In the genomic region with DNA sequence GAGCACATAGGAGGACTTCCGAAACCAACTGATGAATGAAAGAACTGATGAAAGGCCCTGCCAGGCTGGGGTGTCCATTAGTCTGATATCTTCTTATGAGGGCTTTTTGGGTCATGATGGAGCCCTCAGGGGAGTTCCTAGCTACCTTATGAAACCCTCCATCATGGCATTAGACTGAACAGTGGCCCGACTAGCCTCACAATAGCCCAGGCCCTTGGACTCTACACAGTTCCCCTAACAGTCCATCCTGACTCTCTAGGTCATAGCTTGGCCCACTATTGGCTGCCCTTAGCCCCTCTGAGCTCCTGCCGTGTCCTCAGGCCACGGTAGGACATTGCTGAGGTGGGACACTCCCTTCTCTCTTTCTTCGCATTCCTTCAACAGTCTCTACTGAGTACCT, we compare ENCODE assay signal across 35 cellular contexts.
A peak's percentile ranks its signal among the peaks of the same experiment; 100 is the strongest.
DNase-seq lines count a peak whose midpoint lies in the region; ATAC-seq and TF ChIP-seq lines count a peak whose summit lies in the region.
"Had no signal": no experiment of that assay in that cellular context is flagged by ENCODE, and none has a peak within 500 bp of the region (broad histone marks: within the 10 kb centered on the region; RNA-seq: fewer than 3 reads in every experiment).

No MANE protein-coding gene starts in this region.

- no peak for TF ChIP-seq POLR2A in esophagus muscularis mucosa (IDR thresholded peaks at IDR 0.05; ENCODE audit: low read depth)

- TF ChIP-seq CTCF in natural killer cell (IDR thresholded peaks at IDR 0.05), result no peak
- no peak for TF ChIP-seq CTCF in esophagus muscularis mucosa (IDR thresholded peaks at IDR 0.05)
- no peak for TF ChIP-seq CTCF in osteoblast (IDR thresholded peaks at IDR 0.05; ENCODE audit: extremely low read depth, low read depth, low read length)
- no peak for TF ChIP-seq CTCF in smooth muscle cell (IDR thresholded peaks at IDR 0.05; ENCODE audit: borderline replicate concordance, insufficient read depth, poor library complexity, severe bottlenecking)

- peaks cover 8% of the 10 kb centered on the region for H3K9me3 Mint-ChIP-seq in natural killer cell treated with Interleukin-12 subunit alpha and Interleukin-12 subunit beta and Interleukin-15 and Interleukin-18, amount 100 ng/mL, for 72 hours
- peaks cover 2 to 4% of the 10 kb centered on the region in 2 donors for H3K9me3 Mint-ChIP-seq in natural killer cell

- H2AFZ ChIP-seq in osteoblast (ENCODE audit: low read length) (no peak overlapping the region), smooth muscle cell (ENCODE audit: low read depth) (no peak overlapping the region)

- intact Hi-C loops in natural killer cell (cut with micrococcal nuclease), result no loop called here
- intact Hi-C loops in esophagus muscularis mucosa (cut with DNase I), result no loop called here

- DNase-seq in NCI-H345 treated with DMSO at 0.1 percent for 48 hours (lab: John Stamatoyannopoulos, UW; ENCODE audit: unreplicated experiment) (peak; percentile 12), NCI-H345 (lab: John Stamatoyannopoulos, UW) (no peak), natural killer cell (no peak), esophagus muscularis mucosa (ENCODE audit: extremely low spot score) (peak; percentile 53), osteoblast (ENCODE audit: insufficient read length, low spot score, missing footprints) (peak; percentile 13), smooth muscle cell (lab: John Stamatoyannopoulos, UW; ENCODE audit: unreplicated experiment) (no peak)
- no peak for DNase-seq in natural killer cell treated with Interleukin-12 subunit alpha and Interleukin-12 subunit beta and Interleukin-15 and Interleukin-18, amount 100 ng/mL, for 72 hours (ENCODE audit: low spot score)
- DNase-seq: 8988T; ACHN; AML-193; BE2C; C1 segment of cervical spinal cord; Caco-2; Calu3; CD4-positive, alpha-beta memory T cell; CD4-positive, alpha-beta T cell; CD4-positive, CD25-positive, alpha-beta regulatory T cell; CD8-positive, alpha-beta memory T cell; CD8-positive, alpha-beta T cell; COR-L47; DMS 273 treated with DMSO at 0.1 percent for 48 hours; DMS153; DMS53; DMS79; DMS79 treated with DMSO at 0.1 percent for 48 hours; DND-41; EL had no signal

- 95% methylated on average over 5 of the region's 5 CpGs for WGBS in esophagus muscularis mucosa
- WGBS in smooth muscle cell (ENCODE audit: low lambda C conversion rate), result 89% methylated on average over 5 of the region's 5 CpGs

- H3K4me2 ChIP-seq in osteoblast (ENCODE audit: insufficient read depth, low read length) (no peak overlapping the region), smooth muscle cell (no peak overlapping the region)
- H3K4me2 ChIP-seq: A549; BLaER1; BLaER1 treated with 17β-estradiol and CSF1 and Interleukin-3, amounts not matched to agents 10 nM and 100 nM had no signal

- H3K4me3 Mint-ChIP-seq in natural killer cell treated with Interleukin-12 subunit alpha and Interleukin-12 subunit beta and Interleukin-15 and Interleukin-18, amount 100 ng/mL, for 72 hours, result no peak overlapping the region
- H3K4me3 Mint-ChIP-seq in natural killer cell, result no peak overlapping the region
- H3K4me3 Mint-ChIP-seq: B cell; CD14-positive monocyte; CD4-positive, alpha-beta memory T cell; CD4-positive, alpha-beta T cell; CD4-positive, CD25-positive, alpha-beta regulatory T cell; CD8-positive, alpha-beta memory T cell; CD8-positive, alpha-beta T cell had no signal

- no peaks in the 10 kb centered on the region for H3K79me2 ChIP-seq in osteoblast (ENCODE audit: insufficient read depth, low read length)
- H3K79me2 ChIP-seq in smooth muscle cell (ENCODE audit: low read depth), result no peaks in the 10 kb centered on the region

- H3K27ac ChIP-seq in esophagus muscularis mucosa (replicated peaks in 1 of 4) (no peak overlapping the region), osteoblast (ENCODE audit: low read depth, low read length) (no peak overlapping the region), smooth muscle cell (ENCODE audit: low read depth) (no peak overlapping the region)
- H3K27ac ChIP-seq: 22Rv1; A549; BLaER1; BLaER1 treated with 17β-estradiol and CSF1 and Interleukin-3, amounts not matched to agents 10 nM and 100 nM; C4-2B had no signal

- H3K27ac Mint-ChIP-seq in natural killer cell treated with Interleukin-12 subunit alpha and Interleukin-12 subunit beta and Interleukin-15 and Interleukin-18, amount 100 ng/mL, for 72 hours, result no peak overlapping the region
- H3K27ac Mint-ChIP-seq in natural killer cell, result no peak overlapping the region
- H3K27ac Mint-ChIP-seq: B cell; CD14-positive monocyte; CD4-positive, alpha-beta memory T cell; CD4-positive, alpha-beta T cell; CD4-positive, CD25-positive, alpha-beta regulatory T cell; CD8-positive, alpha-beta memory T cell; CD8-positive, alpha-beta T cell had no signal

- no peaks in the 10 kb centered on the region for H3K4me1 Mint-ChIP-seq in natural killer cell treated with Interleukin-12 subunit alpha and Interleukin-12 subunit beta and Interleukin-15 and Interleukin-18, amount 100 ng/mL, for 72 hours (ENCODE audit: low read depth in 2 of 2)
- no peaks in the 10 kb centered on the region for H3K4me1 Mint-ChIP-seq in natural killer cell
- H3K4me1 Mint-ChIP-seq: B cell; CD14-positive monocyte; CD4-positive, alpha-beta memory T cell; CD4-positive, CD25-positive, alpha-beta regulatory T cell; CD8-positive, alpha-beta memory T cell had no signal

- H3K9ac ChIP-seq in smooth muscle cell (ENCODE audit: low read depth), result no peak overlapping the region
- H3K9ac ChIP-seq: BLaER1; BLaER1 treated with 17β-estradiol and CSF1 and Interleukin-3, amounts not matched to agents 10 nM and 100 nM had no signal

- no peak for TF ChIP-seq EP300 in esophagus muscularis mucosa (IDR thresholded peaks at IDR 0.05)

- H3K27me3 Mint-ChIP-seq in natural killer cell treated with Interleukin-12 subunit alpha and Interleukin-12 subunit beta and Interleukin-15 and Interleukin-18, amount 100 ng/mL, for 72 hours, result no peaks in the 10 kb centered on the region
- H3K27me3 Mint-ChIP-seq in natural killer cell (ENCODE audit: low read depth in 2 of 2), result no peaks in the 10 kb centered on the region
- H3K27me3 Mint-ChIP-seq: B cell; CD4-positive, alpha-beta memory T cell; CD4-positive, CD25-positive, alpha-beta regulatory T cell had no signal

- H3K27me3 ChIP-seq in esophagus muscularis mucosa (no peaks in the 10 kb centered on the region), osteoblast (ENCODE audit: insufficient read depth, low read length) (no peaks in the 10 kb centered on the region), smooth muscle cell (ENCODE audit: low read depth) (no peaks in the 10 kb centered on the region)
- H3K27me3 ChIP-seq: BE2C; BLaER1; BLaER1 treated with 17β-estradiol and CSF1 and Interleukin-3, amounts not matched to agents 10 nM and 100 nM had no signal

- no peaks in the 10 kb centered on the region for H3K36me3 Mint-ChIP-seq in natural killer cell treated with Interleukin-12 subunit alpha and Interleukin-12 subunit beta and Interleukin-15 and Interleukin-18, amount 100 ng/mL, for 72 hours
- H3K36me3 Mint-ChIP-seq in natural killer cell, result no peaks in the 10 kb centered on the region
- H3K36me3 Mint-ChIP-seq: CD14-positive monocyte; CD4-positive, alpha-beta memory T cell; CD4-positive, CD25-positive, alpha-beta regulatory T cell; CD8-positive, alpha-beta memory T cell; CD8-positive, alpha-beta T cell had no signal

- no peaks in the 10 kb centered on the region for H3K4me1 ChIP-seq in esophagus muscularis mucosa
- H3K4me1 ChIP-seq in osteoblast (ENCODE audit: insufficient read depth, low read length), result no peaks in the 10 kb centered on the region
- H3K4me1 ChIP-seq in smooth muscle cell (ENCODE audit: low read depth), result no peaks in the 10 kb centered on the region
- H3K4me1 ChIP-seq: A549; BE2C; BLaER1; BLaER1 treated with 17β-estradiol and CSF1 and Interleukin-3, amounts not matched to agents 10 nM and 100 nM; Caco-2 had no signal

- ATAC-seq in natural killer cell treated with Interleukin-12 subunit alpha and Interleukin-12 subunit beta and Interleukin-15 and Interleukin-18, amount 100 ng/mL, for 72 hours, result peak; percentile 40 to 53
- ATAC-seq in natural killer cell, result no peak
- ATAC-seq in GM21619 (IDR thresholded peaks at IDR 0.05; ENCODE audit: unreplicated experiment), result no peak
- ATAC-seq: A549; CD8-positive, alpha-beta T cell had no signal

- H4K20me1 ChIP-seq in osteoblast (ENCODE audit: insufficient read depth, low read length), result no peaks in the 10 kb centered on the region
- no peaks in the 10 kb centered on the region for H4K20me1 ChIP-seq in smooth muscle cell (ENCODE audit: low read depth)
- H4K20me1 ChIP-seq: BLaER1; BLaER1 treated with 17β-estradiol and CSF1 and Interleukin-3, amounts not matched to agents 10 nM and 100 nM had no signal

- H3K36me3 ChIP-seq in esophagus muscularis mucosa (no peaks in the 10 kb centered on the region), osteoblast (ENCODE audit: insufficient read depth, low read length) (no peaks in the 10 kb centered on the region), smooth muscle cell (ENCODE audit: low read depth) (no peaks in the 10 kb centered on the region)
- H3K36me3 ChIP-seq: BE2C; BLaER1; BLaER1 treated with 17β-estradiol and CSF1 and Interleukin-3, amounts not matched to agents 10 nM and 100 nM had no signal

- no peaks in the 10 kb centered on the region for H3K9me3 ChIP-seq in esophagus muscularis mucosa
- no peaks in the 10 kb centered on the region for H3K9me3 ChIP-seq in osteoblast (ENCODE audit: low read depth, low read length)
- no peaks in the 10 kb centered on the region for H3K9me3 ChIP-seq in smooth muscle cell (replicated peaks; ENCODE audit: low read depth)
- H3K9me3 ChIP-seq: A549; BE2C; BLaER1; BLaER1 treated with 17β-estradiol and CSF1 and Interleukin-3, amounts not matched to agents 10 nM and 100 nM; Caco-2 had no signal

- H3F3A ChIP-seq in smooth muscle cell (ENCODE audit: low read depth), result no peaks in the 10 kb centered on the region

- H3K4me3 ChIP-seq in esophagus muscularis mucosa, result no peak overlapping the region
- no peak overlapping the region for H3K4me3 ChIP-seq in osteoblast (ENCODE audit: insufficient read depth, low read length)
- H3K4me3 ChIP-seq in smooth muscle cell, result no peak overlapping the region
- H3K4me3 ChIP-seq: A549; BLaER1; BLaER1 treated with 17β-estradiol and CSF1 and Interleukin-3, amounts not matched to agents 10 nM and 100 nM had no signal

Comparison
In these comparisons a context has a peak if more than half of its experiments do, and no peak if none do; other contexts are left out.
1. DNase-seq: peak in NCI-H345 treated with DMSO at 0.1 percent for 48 hours (single experiment), esophagus muscularis mucosa (single experiment) and osteoblast (single experiment); none in NCI-H345 (single experiment), natural killer cell treated with Interleukin-12 subunit alpha and Interleukin-12 subunit beta and Interleukin-15 and Interleukin-18, amount 100 ng/mL, for 72 hours (single experiment), natural killer cell (single experiment) and smooth muscle cell (single experiment).
2. ATAC-seq: peak in natural killer cell treated with Interleukin-12 subunit alpha and Interleukin-12 subunit beta and Interleukin-15 and Interleukin-18, amount 100 ng/mL, for 72 hours (2 of 2); none in natural killer cell (0 of 3) and GM21619 (single experiment).